In genomic region chr4:141972950-141973349, GRCh38 we compare ENCODE assay signal across 7 cellular contexts.
"Had no signal": no experiment of that assay in that cellular context is flagged by ENCODE, and none has a peak within 500 bp of the region (broad histone marks: within the 10 kb centered on the region; RNA-seq: fewer than 3 reads in every experiment).

No MANE protein-coding gene starts in this region.

- ATAC-seq: HCT116, K562 had no signal

- H3K9me3 ChIP-seq: HAP-1 had no signal

- DNase-seq: GOT3, H7, IMR-90, KG1 had no signal

- H3K36me3 ChIP-seq: HAP-1 had no signal

- H3K4me3 ChIP-seq: HAP-1, K562 had no signal

- H3K4me1 ChIP-seq: HAP-1 had no signal
